Comparison of ENCODE assay signal across 8 cellular contexts in genomic region chr4:1172228-1172851, GRCh38. TPM values are rescaled to one million over a fixed set of nuclear protein-coding genes. Genes with fewer than 3 reads are reported as not detected.
A peak's percentile ranks its signal among the peaks of the same experiment; 100 is the strongest.
DNase-seq lines count a peak whose midpoint lies in the region; ATAC-seq and TF ChIP-seq lines count a peak whose summit lies in the region.

Gene SPON2 (minus strand): TSS chr4:1172583.

- peaks cover 73% of the 10 kb centered on the region for H3K27me3 ChIP-seq in foreskin keratinocyte

- H3K27me3 Mint-ChIP-seq in nephron (ENCODE audit: low read depth): peaks cover 56% of the 10 kb centered on the region

- H3K4me1 Mint-ChIP-seq in nephron: peaks cover 16% of the 10 kb centered on the region

- H3K9ac ChIP-seq in SK-N-MC (ENCODE audit: insufficient read length): peak within 1 kb of the TSS; percentile 35

- H3K4me3 ChIP-seq in AG10803 (ENCODE audit: low read length) (peak within 1 kb of the TSS; percentile 56), SK-N-MC (peak within 1 kb of the TSS; percentile 43), fibroblast of pulmonary artery (replicated peaks; ENCODE audit: low read depth, low read length) (peak within 1 kb of the TSS; percentile 56)

- DNase-seq in AG10803 (ENCODE audit: low read depth): peak; percentile 26
- DNase-seq in SK-N-MC (ENCODE audit: low read depth, low spot score): no peak
- DNase-seq in fibroblast of pulmonary artery (ENCODE audit: low read depth): peak; percentile 59
- DNase-seq in foreskin keratinocyte: no peak
- DNase-seq in NAMALWA (ENCODE audit: low spot score): no peak

- H3K4me3 Mint-ChIP-seq in nephron: peak within 1 kb of the TSS; percentile 65 to 80 (median 75)

- ATAC-seq in foreskin keratinocyte (no peak), GM21447 (IDR thresholded peaks at IDR 0.05; ENCODE audit: unreplicated experiment) (no peak), HG03108 (IDR thresholded peaks at IDR 0.05; ENCODE audit: unreplicated experiment) (no peak)

- H3K4me1 ChIP-seq in foreskin keratinocyte: peaks cover 1% of the 10 kb centered on the region

- peak within 1 kb of the TSS; percentile 48 for H3K27ac ChIP-seq in SK-N-MC
- no peak within 1 kb of the TSS for H3K27ac ChIP-seq in foreskin keratinocyte

- H3K27ac Mint-ChIP-seq in nephron: peak within 1 kb of the TSS; percentile 27 to 91 (median 86)

- no peaks in the 10 kb centered on the region for H3K36me3 ChIP-seq in SK-N-MC (ENCODE audit: insufficient read depth, low read length)

- no peak for TF ChIP-seq CTCF in AG10803 (conservative IDR thresholded peaks at IDR 0.05; ENCODE audit: low read length)
- TF ChIP-seq CTCF in fibroblast of pulmonary artery (IDR thresholded peaks at IDR 0.05; ENCODE audit: low read length, missing control alignments): no peak
- TF ChIP-seq CTCF in nephron (IDR thresholded peaks at IDR 0.05; ENCODE audit: unreplicated experiment in 3 of 3): no peak
- TF ChIP-seq CTCF in foreskin keratinocyte (conservative IDR thresholded peaks at IDR 0.05): no peak

- no peaks in the 10 kb centered on the region for H3K9me3 ChIP-seq in SK-N-MC (ENCODE audit: low read depth, low read length)

- H3K36me3 Mint-ChIP-seq in nephron (ENCODE audit: low read depth): no peaks in the 10 kb centered on the region

- no peaks in the 10 kb centered on the region for H3K9me3 Mint-ChIP-seq in nephron

RNA-seq across cellular contexts. Expression of gene SPON2, which starts in this region (rescaled TPM):
- total RNA-seq in foreskin keratinocyte: 0.32 and 0.65 TPM in 2 replicates
- polyA plus RNA-seq in foreskin keratinocyte: 0.12 and 0.41 TPM in 2 replicates

Comparison
In these comparisons a context has a peak if more than half of its experiments do, and no peak if none do; other contexts are left out.
1. DNase-seq: peak in AG10803 (single experiment) and fibroblast of pulmonary artery (single experiment); none in SK-N-MC (single experiment), foreskin keratinocyte (0 of 2) and NAMALWA (single experiment).
2. Peak in every context shown above with its lines, with median percentiles within 50 percentile points of each other: H3K4me3 ChIP-seq.